In the genomic region with DNA sequence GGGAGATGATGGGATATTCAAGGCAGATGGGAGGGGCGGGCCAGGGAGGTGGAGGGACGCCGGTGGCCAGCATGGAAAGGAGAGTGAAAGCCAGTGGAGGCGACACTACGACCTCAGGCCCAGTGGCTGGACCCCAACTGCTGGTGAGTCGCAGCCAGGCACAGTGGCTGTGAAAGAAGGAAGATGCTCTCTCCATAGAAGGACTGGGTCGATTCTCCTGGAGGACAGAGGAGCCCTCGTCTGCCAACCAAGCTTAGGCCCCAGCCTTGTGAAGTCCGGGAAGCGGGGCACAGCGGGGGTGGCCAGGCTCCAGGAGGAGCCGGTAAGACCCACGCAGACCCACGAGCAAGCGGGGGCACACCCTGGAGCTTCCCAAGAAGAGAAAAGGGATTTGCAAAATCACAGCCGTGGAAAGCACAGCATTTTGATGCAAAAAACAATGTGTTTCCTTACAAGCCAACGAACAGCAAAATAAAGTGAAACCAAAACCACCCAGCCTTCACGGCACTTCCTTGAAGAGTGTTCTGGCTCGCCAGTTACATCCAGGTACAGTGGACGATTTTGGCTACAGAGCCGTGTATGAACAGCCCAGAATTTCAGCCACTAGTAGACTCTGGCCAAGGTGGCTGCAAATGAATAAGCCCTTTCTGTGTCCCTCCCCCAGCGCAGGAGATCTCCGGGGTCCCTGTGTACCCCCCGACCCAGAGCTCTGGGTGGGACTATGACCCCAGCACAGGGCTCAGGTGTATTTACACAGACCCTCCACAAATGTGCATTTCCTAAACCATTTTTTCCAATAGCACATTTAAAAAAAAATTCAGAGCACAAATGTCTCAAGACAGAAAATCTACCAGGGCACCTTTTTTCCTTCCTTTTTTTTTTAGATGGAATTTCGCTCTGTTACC, we compare ENCODE assay signal across 8 cellular contexts.
A peak's percentile ranks its signal among the peaks of the same experiment; 100 is the strongest.
DNase-seq lines count a peak whose midpoint lies in the region; ATAC-seq and TF ChIP-seq lines count a peak whose summit lies in the region.

No MANE protein-coding gene starts in this region.

- H2AFZ ChIP-seq in OCI-LY7 (ENCODE audit: low read length) = peak overlapping the region; percentile 91

- H3K27ac Mint-ChIP-seq in brain = peak overlapping the region in 3 of 5 experiments; percentile 50 to 62 (median 59)

- H3K9ac ChIP-seq in rectal smooth muscle tissue (ENCODE audit: low read length) = no peak overlapping the region

- intact Hi-C loops in OCI-LY7 (cut with micrococcal nuclease; ENCODE audit: unreplicated experiment) = no loop called here

- TF ChIP-seq CTCF in OCI-LY7 (conservative IDR thresholded peaks at IDR 0.05; ENCODE audit: low read length) (no peak), brain (conservative IDR thresholded peaks at IDR 0.05) (no peak)

- CTCF ChIA-PET in OCI-LY7 (lab: Charles Lee; ENCODE audit: unreplicated experiment) = no interaction called here

- H3K36me3 Mint-ChIP-seq in brain = peaks cover 19% of the 10 kb centered on the region

- H3K9me3 Mint-ChIP-seq in brain = no peaks in the 10 kb centered on the region

- H3K27me3 ChIP-seq in rectal smooth muscle tissue (ENCODE audit: control insufficient read depth, insufficient read depth, low read length) = no peaks in the 10 kb centered on the region

- no peaks in the 10 kb centered on the region for H3K79me2 ChIP-seq in OCI-LY7 (ENCODE audit: insufficient read depth, low read depth, low read length)

- H3K4me3 Mint-ChIP-seq in brain = no peak overlapping the region

- no peak for ATAC-seq in GM21723 (IDR thresholded peaks at IDR 0.05; ENCODE audit: unreplicated experiment)
- ATAC-seq in HG03521 (IDR thresholded peaks at IDR 0.05; ENCODE audit: unreplicated experiment) = no peak
- no peak for ATAC-seq in GM19467 (IDR thresholded peaks at IDR 0.05; ENCODE audit: unreplicated experiment)

- H3K4me2 ChIP-seq in OCI-LY7 (ENCODE audit: low read length) = peak overlapping the region; percentile 91

- H3K27ac ChIP-seq in OCI-LY7 (ENCODE audit: low read depth, low read length, poor library complexity, severe bottlenecking) (peak overlapping the region; percentile 51), rectal smooth muscle tissue (ENCODE audit: low read depth, low read length) (no peak overlapping the region)

- no peaks in the 10 kb centered on the region for H3K9me3 ChIP-seq in OCI-LY7 (ENCODE audit: low read length)

- H3K27me3 Mint-ChIP-seq in brain = no peaks in the 10 kb centered on the region

- no peaks in the 10 kb centered on the region for H3K9me2 ChIP-seq in OCI-LY7 (ENCODE audit: insufficient read depth, low read length)

- H3K4me1 ChIP-seq in OCI-LY7 (ENCODE audit: insufficient read depth, low read length, poor library complexity, severe bottlenecking) = peaks cover 32% of the 10 kb centered on the region
- H3K4me1 ChIP-seq in rectal smooth muscle tissue (ENCODE audit: control insufficient read depth, insufficient read depth, low read length) = no peaks in the 10 kb centered on the region

- no peaks in the 10 kb centered on the region for H3K36me3 ChIP-seq in OCI-LY7 (ENCODE audit: insufficient read depth, low read length)
- no peaks in the 10 kb centered on the region for H3K36me3 ChIP-seq in rectal smooth muscle tissue (ENCODE audit: control insufficient read depth, insufficient read depth, low read length)

- H3K4me3 ChIP-seq in OCI-LY7 (ENCODE audit: low read depth, low read length, poor library complexity, severe bottlenecking) = peak overlapping the region; percentile 66
- peak overlapping the region; percentile 43 for H3K4me3 ChIP-seq in rectal smooth muscle tissue (ENCODE audit: low read length)

- BruUV-seq in OCI-LY7 (replicated peaks; lab: Mats Ljungman, UMichigan) = no TSS peak

- H3K4me1 Mint-ChIP-seq in brain = peaks cover 9% of the 10 kb centered on the region

- POLR2A ChIA-PET in OCI-LY7 (lab: Charles Lee) = no interaction called here

- no peaks in the 10 kb centered on the region for H4K20me1 ChIP-seq in OCI-LY7 (ENCODE audit: insufficient read depth, low read length)

- peak; percentile 46 for DNase-seq in DMS79 treated with DMSO at 0.1 percent for 48 hours (lab: John Stamatoyannopoulos, UW)
- peak; percentile 79 for DNase-seq in OCI-LY7 (ENCODE audit: low spot score)
- DNase-seq in NCI-H2107 treated with DMSO at 0.1 percent for 48 hours (lab: John Stamatoyannopoulos, UW; ENCODE audit: unreplicated experiment) = no peak
